20 cellular contexts compared by ENCODE assay signal in the genomic region with DNA sequence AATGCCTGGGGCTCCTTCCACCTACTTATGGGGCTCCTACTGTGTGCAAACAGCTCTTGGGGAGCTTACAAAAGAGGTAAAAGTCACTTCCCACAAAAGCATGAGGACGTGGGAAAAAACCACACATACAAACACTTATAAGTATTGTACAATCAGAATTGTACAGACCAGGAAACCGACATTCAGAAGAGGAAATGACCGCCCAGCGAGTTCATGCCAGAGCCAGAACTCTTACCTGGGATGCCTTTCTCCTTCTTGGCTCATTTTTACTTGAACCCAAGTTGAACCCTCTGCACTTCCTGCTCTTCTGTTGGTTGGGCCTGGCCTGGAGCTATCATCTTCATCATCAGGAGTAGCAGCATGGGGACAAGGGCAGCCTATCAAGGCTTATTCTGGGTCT. TPM values are rescaled to one million over a fixed set of nuclear protein-coding genes. Genes with fewer than 3 reads are reported as not detected.
DNase-seq lines count a peak whose midpoint lies in the region; ATAC-seq and TF ChIP-seq lines count a peak whose summit lies in the region.
"Had no signal": no experiment of that assay in that cellular context is flagged by ENCODE, and none has a peak within 500 bp of the region (broad histone marks: within the 10 kb centered on the region; RNA-seq: fewer than 3 reads in every experiment).

No MANE protein-coding gene starts in this region.

- peaks cover 46% of the 10 kb centered on the region for H3K4me1 Mint-ChIP-seq in activated T-helper 1 cell treated with anti-CD3 and anti-CD28 coated beads, Interleukin-12 subunit alpha, Interleukin-12 subunit beta, Interleukin-2, Interleukin-4 antibody, amounts not matched to agents 30 ng/mL and 10 ng/mL and 1 ng/mL, durations not matched to agents 14 hours and 24 hours and 36 hours (ENCODE audit: low read depth)
- peaks cover 12 to 24% (median 12%) of the 10 kb centered on the region in 3 donors for H3K4me1 Mint-ChIP-seq in naive B cell

- H4K12ac ChIP-seq in trophoblast cell (ENCODE audit: low read depth, low read length) = no peak overlapping the region

- H2BK5ac ChIP-seq in trophoblast cell (ENCODE audit: low read depth, low read length, poor library complexity) = no peak overlapping the region

- H3K79me1 ChIP-seq in trophoblast cell (ENCODE audit: low read length) = no peaks in the 10 kb centered on the region

- H3K27me3 Mint-ChIP-seq in activated T-helper 1 cell treated with anti-CD3 and anti-CD28 coated beads, Interleukin-12 subunit alpha, Interleukin-12 subunit beta, Interleukin-2, Interleukin-4 antibody, amounts not matched to agents 30 ng/mL and 10 ng/mL and 1 ng/mL, durations not matched to agents 14 hours and 24 hours and 36 hours (ENCODE audit: insufficient read depth) = no peaks in the 10 kb centered on the region
- no peaks in the 10 kb centered on the region for H3K27me3 Mint-ChIP-seq in naive B cell

- no peak overlapping the region for H3K4ac ChIP-seq in trophoblast cell (ENCODE audit: low read depth, low read length)

- H3K18ac ChIP-seq in trophoblast cell (ENCODE audit: low read length) = no peak overlapping the region

- no peak overlapping the region for H4K8ac ChIP-seq in trophoblast cell (ENCODE audit: low read depth, low read length)

- TF ChIP-seq POLR2A in NB4 (IDR thresholded peaks at IDR 0.05; ENCODE audit: extremely low read depth, insufficient read length) = no peak

- no peaks in the 10 kb centered on the region for H3K27me3 ChIP-seq in trophoblast cell (ENCODE audit: insufficient read depth, low read length)
- H3K27me3 ChIP-seq: suprapubic skin had no signal

- H2BK12ac ChIP-seq in trophoblast cell (ENCODE audit: low read length) = no peak overlapping the region

- no peak overlapping the region for H3K14ac ChIP-seq in trophoblast cell (ENCODE audit: low read length)

- H3K27ac Mint-ChIP-seq in activated T-helper 1 cell treated with anti-CD3 and anti-CD28 coated beads, Interleukin-12 subunit alpha, Interleukin-12 subunit beta, Interleukin-2, Interleukin-4 antibody, amounts not matched to agents 30 ng/mL and 10 ng/mL and 1 ng/mL, durations not matched to agents 14 hours and 24 hours and 36 hours = peak overlapping the region; percentile 52
- H3K27ac Mint-ChIP-seq in naive B cell = peak overlapping the region in 4 of 6 donors; percentile 8 to 86 (median 66)

- H3K36me3 ChIP-seq in trophoblast cell (ENCODE audit: control insufficient read depth in 1 of 2, insufficient read depth in 2 of 2, low read length in 2 of 2) = no peaks in the 10 kb centered on the region
- H3K36me3 ChIP-seq: HAP-1, prostate gland, suprapubic skin had no signal

- H3K23ac ChIP-seq in trophoblast cell (ENCODE audit: low read length) = no peak overlapping the region

- peaks cover 7% of the 10 kb centered on the region for H3K36me3 Mint-ChIP-seq in activated T-helper 1 cell treated with anti-CD3 and anti-CD28 coated beads, Interleukin-12 subunit alpha, Interleukin-12 subunit beta, Interleukin-2, Interleukin-4 antibody, amounts not matched to agents 30 ng/mL and 10 ng/mL and 1 ng/mL, durations not matched to agents 14 hours and 24 hours and 36 hours (ENCODE audit: low read depth)
- H3K36me3 Mint-ChIP-seq in naive B cell = no peaks in the 10 kb centered on the region

- no peak overlapping the region for H3K27ac ChIP-seq in trophoblast cell (ENCODE audit: low read depth, low read length)
- H3K27ac ChIP-seq: C4-2B, prostate gland, suprapubic skin had no signal

- H3K9me3 ChIP-seq in trophoblast cell (ENCODE audit: insufficient read depth, low read depth, low read length) = no peaks in the 10 kb centered on the region
- H3K9me3 ChIP-seq: HAP-1, prostate gland, suprapubic skin had no signal

- H3K79me2 ChIP-seq in trophoblast cell (ENCODE audit: control insufficient read depth, insufficient read depth, low read length, poor library complexity) = no peaks in the 10 kb centered on the region

- no peak overlapping the region for H2BK120ac ChIP-seq in trophoblast cell (ENCODE audit: insufficient read depth, low read length, poor library complexity)

- intact Hi-C loops in activated T-helper 1 cell treated with anti-CD3 and anti-CD28 coated beads, Interleukin-12 subunit alpha, Interleukin-12 subunit beta, Interleukin-2, Interleukin-4 antibody, amounts not matched to agents 30 ng/mL and 10 ng/mL and 1 ng/mL, durations not matched to agents 14 hours and 24 hours and 36 hours (cut with micrococcal nuclease) = no loop called here

- no CpG with 5 or more reads among the region's 4 CpGs for WGBS in trophoblast cell (ENCODE audit: extremely low coverage, insufficient coverage, insufficient read length)

- H2AFZ ChIP-seq in trophoblast cell (ENCODE audit: insufficient read depth, low read length, poor library complexity) = no peak overlapping the region

- no peak overlapping the region for H3K4me2 ChIP-seq in trophoblast cell (ENCODE audit: low read length)

- H3K9ac ChIP-seq in trophoblast cell (ENCODE audit: low read length) = no peak overlapping the region

- DNase-seq in GDM1 (lab: John Stamatoyannopoulos, UW) (peak; percentile 61), NB4 (ENCODE audit: low read depth) (peak; percentile 47), naive B cell (no peak), SK-N-DZ (ENCODE audit: low spot score) (no peak), trophoblast cell (no peak)
- no peak for DNase-seq in activated T-helper 1 cell treated with anti-CD3 and anti-CD28 coated beads, Interleukin-12 subunit alpha, Interleukin-12 subunit beta, Interleukin-2, Interleukin-4 antibody, amounts not matched to agents 30 ng/mL and 10 ng/mL and 1 ng/mL, durations not matched to agents 14 hours and 24 hours and 36 hours (ENCODE audit: low spot score)
- no peak for DNase-seq in effector CD8-positive, alpha-beta T cell (lab: John Stamatoyannopoulos, UW)
- DNase-seq: activated CD4-positive, alpha-beta T cell treated with anti-CD3 and anti-CD28 coated beads for 4 hours; anterior cingulate cortex; EL; IMR-90; kidney glomerular epithelial cell; NCI-H1105; NCI-H446 treated with DMSO at 0.1 percent for 48 hours; PC-3 had no signal

- no peak overlapping the region for H4K91ac ChIP-seq in trophoblast cell (ENCODE audit: low read depth, low read length)

- TF ChIP-seq CTCF in NB4 (IDR thresholded peaks at IDR 0.05; ENCODE audit: low read depth, low read length) = no peak

- ATAC-seq in naive B cell (ENCODE audit: low read depth in 2 of 2) (no peak), HG03280 (IDR thresholded peaks at IDR 0.05; ENCODE audit: unreplicated experiment) (no peak)
- ATAC-seq: PC-3 had no signal

- H3K4me3 Mint-ChIP-seq in activated T-helper 1 cell treated with anti-CD3 and anti-CD28 coated beads, Interleukin-12 subunit alpha, Interleukin-12 subunit beta, Interleukin-2, Interleukin-4 antibody, amounts not matched to agents 30 ng/mL and 10 ng/mL and 1 ng/mL, durations not matched to agents 14 hours and 24 hours and 36 hours = peak overlapping the region; percentile 72
- H3K4me3 Mint-ChIP-seq in naive B cell = no peak overlapping the region

- H3K4me3 ChIP-seq in NB4 (ENCODE audit: low read depth, low read length) (no peak overlapping the region), trophoblast cell (ENCODE audit: low read depth, low read length) (no peak overlapping the region)
- H3K4me3 ChIP-seq: HAP-1, prostate gland, suprapubic skin had no signal

- H2AK5ac ChIP-seq in trophoblast cell (ENCODE audit: low read length) = no peak overlapping the region

- H3K9me3 Mint-ChIP-seq in activated T-helper 1 cell treated with anti-CD3 and anti-CD28 coated beads, Interleukin-12 subunit alpha, Interleukin-12 subunit beta, Interleukin-2, Interleukin-4 antibody, amounts not matched to agents 30 ng/mL and 10 ng/mL and 1 ng/mL, durations not matched to agents 14 hours and 24 hours and 36 hours = peaks cover 15% of the 10 kb centered on the region
- peaks cover 0 to 6% (median 0%) of the 10 kb centered on the region in 7 donors for H3K9me3 Mint-ChIP-seq in naive B cell

- H3K4me1 ChIP-seq in trophoblast cell (ENCODE audit: control insufficient read depth in 1 of 2, insufficient read depth in 2 of 2, low read length in 2 of 2) = no peaks in the 10 kb centered on the region
- H3K4me1 ChIP-seq: HAP-1, prostate gland, suprapubic skin had no signal

RNA-seq across cellular contexts. Expression of a gene that starts 6.2 kb away (rescaled TPM):
- total RNA-seq in activated T-helper 1 cell treated with anti-CD3 and anti-CD28 coated beads, Interleukin-12 subunit alpha, Interleukin-12 subunit beta, Interleukin-2, Interleukin-4 antibody, amounts not matched to agents 30 ng/mL and 10 ng/mL and 1 ng/mL, durations not matched to agents 14 hours and 24 hours and 36 hours = 139 and 143 TPM in 2 replicates
- 10 to 100 TPM; 22.1 to 54.6 (median 38.4) TPM for polyA plus RNA-seq in naive B cell (ENCODE audit: low read depth in 6 of 6)
- 3.1 and 3.8 TPM in 2 replicates for polyA plus RNA-seq in SK-N-DZ (2014; cell fraction: cytosol; rRNA removed)
- polyA plus RNA-seq in SK-N-DZ (2014; cell fraction: nucleus; rRNA removed) = 3.1 and 6.3 TPM in 2 replicates
- polyA plus RNA-seq in trophoblast cell (2013) = 0.03 and 0.04 TPM in 2 replicates
- total RNA-seq: IMR-90 had no signal
- polyA plus RNA-seq: IMR-90 had no signal

RNA-seq across cellular contexts. Expression of a gene that starts 51.0 kb away (rescaled TPM):
- 14.9 and 15.2 TPM in 2 replicates for total RNA-seq in activated T-helper 1 cell treated with anti-CD3 and anti-CD28 coated beads, Interleukin-12 subunit alpha, Interleukin-12 subunit beta, Interleukin-2, Interleukin-4 antibody, amounts not matched to agents 30 ng/mL and 10 ng/mL and 1 ng/mL, durations not matched to agents 14 hours and 24 hours and 36 hours
- 1 to 10 TPM; 3.5 to 9.6 (median 7.7) TPM for polyA plus RNA-seq in naive B cell (ENCODE audit: low read depth in 6 of 6)
- 25.8 and 28.5 TPM in 2 replicates for polyA plus RNA-seq in SK-N-DZ (2014; cell fraction: cytosol; rRNA removed)
- 55.5 and 69.2 TPM in 2 replicates for polyA plus RNA-seq in SK-N-DZ (2014; cell fraction: nucleus; rRNA removed)
- polyA plus RNA-seq in trophoblast cell (2013) = 4.7 and 4.8 TPM in 2 replicates

Comparison
In these comparisons a context has a peak if more than half of its experiments do, and no peak if none do; other contexts are left out.
1. DNase-seq: peak in GDM1 (single experiment) and NB4 (single experiment); none in activated T-helper 1 cell treated with anti-CD3 and anti-CD28 coated beads, Interleukin-12 subunit alpha, Interleukin-12 subunit beta, Interleukin-2, Interleukin-4 antibody, amounts not matched to agents 30 ng/mL and 10 ng/mL and 1 ng/mL, durations not matched to agents 14 hours and 24 hours and 36 hours (single experiment), naive B cell (single experiment), SK-N-DZ (single experiment), trophoblast cell (0 of 2) and effector CD8-positive, alpha-beta T cell (single experiment).